In the genomic region with DNA sequence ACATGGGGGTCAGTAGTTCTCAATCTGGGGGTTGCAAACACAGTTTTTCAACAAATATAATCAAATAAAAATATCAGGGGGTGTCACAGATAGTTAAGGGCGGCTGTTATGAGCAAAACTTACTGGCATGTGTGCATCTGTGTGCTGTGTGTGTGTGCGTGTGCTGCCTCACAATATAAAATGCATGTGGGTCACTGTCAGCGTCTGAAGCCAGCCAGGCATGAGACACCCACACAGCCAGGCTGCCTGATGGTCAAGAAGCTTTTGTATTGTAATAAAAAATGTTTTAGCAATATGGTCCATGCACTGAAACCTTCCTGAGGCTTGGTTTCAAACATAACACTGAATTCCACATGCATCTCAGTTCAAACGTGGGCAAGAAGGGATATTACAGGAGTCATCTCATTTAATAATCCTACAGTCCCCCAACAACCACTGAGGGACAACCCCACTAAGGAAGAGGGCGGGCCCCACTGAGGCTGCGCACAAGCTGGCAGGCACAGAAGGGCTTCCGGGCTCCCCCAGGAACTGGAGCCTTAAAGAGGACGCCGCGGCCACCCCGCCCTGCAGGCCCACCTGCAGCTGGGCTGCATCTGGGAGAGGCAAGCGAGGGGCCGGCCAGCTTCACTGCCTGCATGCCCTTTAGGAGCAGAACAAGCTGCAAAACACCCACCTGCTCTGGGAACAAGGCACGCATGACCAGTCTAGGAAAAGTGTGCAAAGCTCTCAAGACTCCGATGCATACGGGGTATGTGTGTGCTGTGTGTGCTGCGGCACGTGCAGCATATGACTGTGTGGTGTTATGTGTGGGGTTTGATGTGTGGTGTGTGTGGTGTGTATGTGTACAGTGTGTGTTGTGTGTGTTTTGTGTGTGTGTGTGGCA, we compare ENCODE assay signal across 8 cellular contexts. TPM values are rescaled to one million over a fixed set of nuclear protein-coding genes. Genes with fewer than 3 reads are reported as not detected.
A peak's percentile ranks its signal among the peaks of the same experiment; 100 is the strongest.
DNase-seq lines count a peak whose midpoint lies in the region; ATAC-seq, FAIRE-seq and TF ChIP-seq lines count a peak whose summit lies in the region.

No MANE protein-coding gene starts in this region.

- WGBS in GM12878 (ENCODE audit: insufficient coverage, insufficient replicate concordance, low lambda C conversion rate, missing lambda C conversion rate) = 7% methylated on average over 18 of the region's 18 CpGs

- H3K4me3 ChIP-seq in Peyer's patch = peak overlapping the region; percentile 20 to 29 (median 28)
- peak overlapping the region; percentile 68 for H3K4me3 ChIP-seq in GM12878
- H3K4me3 ChIP-seq in MG63 = no peak overlapping the region

- peaks cover 85% of the 10 kb centered on the region for H3K79me2 ChIP-seq in GM12878 (ENCODE audit: control insufficient read depth, insufficient read depth, low read length)

- BruUV-seq in GM12878 (replicated peaks; lab: Mats Ljungman, UMichigan) = no TSS peak

- CTCF ChIA-PET in GM12878 (lab: Yijun Ruan, JAX) (interaction anchor here (1.2 to 2.5 kb wide), 5 partner anchors 14 to 65 kb away, joined by 3 to 17 read pairs (median 5); no protein-coding TSS in a partner anchor), HEK293T (lab: Yijun Ruan, JAX) (no interaction called here)

- H3K27ac ChIP-seq in Peyer's patch (peak overlapping the region in 3 of 4 donors; percentile 56 to 79 (median 62)), GM12878 (ENCODE audit: control insufficient read depth, insufficient read depth) (peak overlapping the region; percentile 26)

- H3K9me3 ChIP-seq in Peyer's patch (no peaks in the 10 kb centered on the region), GM12878 (replicated peaks; ENCODE audit: control insufficient read depth, insufficient read depth, low read length) (no peaks in the 10 kb centered on the region; the same call in 2 of the 3 replicates), MG63 (no peaks in the 10 kb centered on the region)

- TF ChIP-seq POLR2A in Peyer's patch (IDR thresholded peaks at IDR 0.05) (no peak), GM12878 (IDR thresholded peaks at IDR 0.05; ENCODE audit: low read depth, low read length) (no peak)

- peak; percentile 87 for DNase-seq in GM10266 (ENCODE audit: extremely low spot score)
- DNase-seq in Peyer's patch = peak in 2 of 3 donors; percentile 92 to 94
- no peak for DNase-seq in GM12878 (ENCODE audit: low read depth, low spot score)
- peak; percentile 62 for DNase-seq in stimulated activated CD4-positive, alpha-beta T cell treated with anti-CD3 and anti-CD28 coated beads, Interleukin-1b, Interleukin-23, amount 100 ng/mL, for 48 hours
- no peak for DNase-seq in MG63
- no peak for DNase-seq in HEK293T (ENCODE audit: extremely low spot score)
- DNase-seq in NCI-H1417 treated with DMSO at 0.1 percent for 48 hours (lab: John Stamatoyannopoulos, UW) = no peak

- H3K4me1 ChIP-seq in Peyer's patch = peaks cover 0 to 32% (median 28%) of the 10 kb centered on the region in 4 donors
- peaks cover 51% of the 10 kb centered on the region for H3K4me1 ChIP-seq in GM12878 (ENCODE audit: control insufficient read depth, insufficient read depth, low read length)

- H3K9ac ChIP-seq in GM12878 (ENCODE audit: control insufficient read depth, insufficient read depth, low read length) = peak overlapping the region; percentile 53

- POLR2A ChIA-PET in GM12878 (lab: Charles Lee) = interaction anchor here (0.5 to 4.0 kb wide), 8 partner anchors 9 to 148 kb away, joined by 3 to 16 read pairs (median 4); no protein-coding TSS in a partner anchor
- POLR2A ChIA-PET in HEK293T (lab: Yijun Ruan, JAX) = no interaction called here

- H3K4me2 ChIP-seq in GM12878 (ENCODE audit: control insufficient read depth, insufficient read depth) = peak overlapping the region; percentile 87

- peak overlapping the region; percentile 27; the same call in 1 of the 2 replicates for H2AFZ ChIP-seq in GM12878 (ENCODE audit: control insufficient read depth, low read depth, low read length)

- FAIRE-seq in GM12878 (lab: Jason Lieb, UNC) = no peak

- in situ Hi-C loops in GM12878 (cut with MboI) = no loop called here

- TF ChIP-seq CTCF in GM10266 (IDR thresholded peaks at IDR 0.05; ENCODE audit: control insufficient read depth, insufficient read depth, low read depth, missing control alignments) (no peak), Peyer's patch (IDR thresholded peaks at IDR 0.05) (no peak), GM12878 (IDR thresholded peaks at IDR 0.05 in 2 of 3, conservative IDR thresholded peaks at IDR 0.05 in 1 of 3; ENCODE audit: control insufficient read depth in 2 of 3, extremely low read depth in 1 of 3, insufficient read depth in 1 of 3, low read depth in 3 of 3, low read length in 3 of 3) (no peak)

- no peak for TF ChIP-seq RAD21 in GM12878 (IDR thresholded peaks at IDR 0.05; ENCODE audit: insufficient read depth, low read depth, low read length)

- intact Hi-C loops in GM12878 (cut with micrococcal nuclease; ENCODE audit: unreplicated experiment) = loop anchor here (2.0 kb wide), 1 partner anchor 17 kb away; no protein-coding TSS in a partner anchor

- no peak for TF ChIP-seq EP300 in GM12878 (IDR thresholded peaks at IDR 0.05; ENCODE audit: borderline replicate concordance in 1 of 2, control insufficient read depth in 1 of 2, low read depth in 2 of 2, low read length in 2 of 2)

- no peaks in the 10 kb centered on the region; the same call in 1 of the 2 replicates for H4K20me1 ChIP-seq in GM12878 (ENCODE audit: control insufficient read depth, insufficient read depth)

- H3K27me3 ChIP-seq in Peyer's patch (no peaks in the 10 kb centered on the region), GM12878 (replicated peaks in 1 of 2; ENCODE audit: control insufficient read depth in 2 of 2, insufficient read depth in 2 of 2, low read length in 1 of 2) (no peaks in the 10 kb centered on the region), MG63 (no peaks in the 10 kb centered on the region)

- SMC1A ChIA-PET in GM12878 (lab: Charles Lee; ENCODE audit: uncharacterized antibody, unreplicated experiment) = interaction anchor here (0.8 to 2.4 kb wide), 10 partner anchors 13 to 66 kb away, joined by 3 to 11 read pairs (median 4); no protein-coding TSS in a partner anchor

- RAD21 ChIA-PET in GM12878 (lab: Charles Lee; ENCODE audit: unreplicated experiment) = interaction anchor here (0.9 to 3.1 kb wide), 7 partner anchors 14 to 65 kb away, joined by 3 to 18 read pairs (median 4); no protein-coding TSS in a partner anchor

- ATAC-seq in GM21825 (IDR thresholded peaks at IDR 0.05; ENCODE audit: unreplicated experiment) (peak; percentile 72), GM12878 (peak; percentile 93)

- H3K36me3 ChIP-seq in Peyer's patch (no peaks in the 10 kb centered on the region), GM12878 (ENCODE audit: control insufficient read depth in 2 of 2, insufficient read depth in 2 of 2, low read length in 1 of 2) (peaks cover 6 to 12% of the 10 kb centered on the region in 2 experiments; a peak in 2 of 4 replicates), MG63 (no peaks in the 10 kb centered on the region)

TF ChIP-seq in GM12878, 131 proteins besides CTCF, POLR2A, EP300 and RAD21 (continues in another document):
- TF ChIP-seq RB1 (IDR thresholded peaks at IDR 0.05; ENCODE audit: borderline replicate concordance) (0 out of 2 replicates have a peak, but pooled peaks have one; percentile 38), LARP7 (IDR thresholded peaks at IDR 0.05) (0 out of 2 replicates have a peak, but pooled peaks have one; percentile 25), EGR1 (IDR thresholded peaks at IDR 0.05; ENCODE audit: borderline replicate concordance in 1 of 2, low read depth in 2 of 2, low read length in 2 of 2) (0 out of 3 replicates have a peak, but pooled peaks of 1 of the 2 experiments have one; percentile 35), POLR2AphosphoS2 (IDR thresholded peaks at IDR 0.05; ENCODE audit: low read depth, low read length) (0 out of 2 replicates have a peak, but pooled peaks have one; percentile 49), CREB1 (IDR thresholded peaks at IDR 0.05; ENCODE audit: low read depth) (peak; percentile 27; the same call in 1 of the 2 replicates)

TF ChIP-seq in HEK293T, 16 proteins besides CTCF, POLR2A, EP300 and RAD21 (continues in another document):
- TF ChIP-seq SP1 (IDR thresholded peaks at IDR 0.05) (no peak), ARNT (IDR thresholded peaks at IDR 0.05) (no peak), HDGF (IDR thresholded peaks at IDR 0.05; ENCODE audit: borderline replicate concordance) (no peak), FOXK2 (IDR thresholded peaks at IDR 0.05) (no peak), SUZ12 (IDR thresholded peaks at IDR 0.05) (no peak), FOXM1 (IDR thresholded peaks at IDR 0.05; ENCODE audit: borderline replicate concordance) (no peak), CTBP1 (IDR thresholded peaks at IDR 0.05; ENCODE audit: borderline replicate concordance) (no peak), NFRKB (IDR thresholded peaks at IDR 0.05) (no peak)
- TF ChIP-seq, protein P1, sequence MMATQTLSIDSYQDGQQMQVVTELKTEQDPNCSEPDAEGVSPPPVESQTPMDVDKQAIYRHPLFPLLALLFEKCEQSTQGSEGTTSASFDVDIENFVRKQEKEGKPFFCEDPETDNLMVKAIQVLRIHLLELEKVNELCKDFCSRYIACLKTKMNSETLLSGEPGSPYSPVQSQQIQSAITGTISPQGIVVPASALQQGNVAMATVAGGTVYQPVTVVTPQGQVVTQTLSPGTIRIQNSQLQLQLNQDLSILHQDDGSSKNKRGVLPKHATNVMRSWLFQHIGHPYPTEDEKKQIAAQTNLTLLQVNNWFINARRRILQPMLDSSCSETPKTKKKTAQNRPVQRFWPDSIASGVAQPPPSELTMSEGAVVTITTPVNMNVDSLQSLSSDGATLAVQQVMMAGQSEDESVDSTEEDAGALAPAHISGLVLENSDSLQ (IDR thresholded peaks at IDR 0.05) = no peak

RNA-seq across cellular contexts. Expression of gene SEMA4D, which starts 14.1 kb away (rescaled TPM):
- total RNA-seq in Peyer's patch = 100 to 1,000 TPM in 1 of 4 donors, 10 to 100 TPM in 3; 24.3 to 124 (median 30.0) TPM
- total RNA-seq in GM12878 (2013; cell fraction: nucleolus; rRNA removed) = 179 and 180 TPM in 2 replicates
- 42.2 and 49.8 TPM in 2 replicates for total RNA-seq in GM12878 (2014; rRNA removed)
- 34.9 and 40.6 TPM in 2 replicates for total RNA-seq in GM12878 (2014; rRNA removed; fragmentation: Illumina TruSeq; extraction: Trizol)
- 120 and 136 TPM in 2 replicates for total RNA-seq in GM12878 (2021)
- polyA plus RNA-seq in GM12878 (2011; ENCODE audit: low read depth) = 38.6 TPM
- 24.7 and 30.8 TPM in 2 replicates for polyA plus RNA-seq in GM12878 (2011; rRNA removed)
- polyA plus RNA-seq in GM12878 (2011; cell fraction: cytosol; rRNA removed) = 36.3 and 42.2 TPM in 2 replicates
- polyA plus RNA-seq in GM12878 (2011; cell fraction: nucleus; rRNA removed) = 273 and 286 TPM in 2 replicates
- 68.5 and 75.6 TPM in 2 replicates for polyA plus RNA-seq in GM12878 (2012)
- 31.9 and 57.1 TPM in 2 replicates for polyA plus RNA-seq in GM12878 (2014; fragmentation: Illumina TruSeq; extraction: Trizol)
- 10 to 100 TPM; 15.1 to 22.7 TPM for polyA plus RNA-seq in GM12878 (2014; fragmentation: Nextera tagmentation; extraction: Ambion mirVana)
- polyA plus RNA-seq in GM12878 (2014; rRNA removed) = 55.0 and 64.8 TPM in 2 replicates
- polyA plus RNA-seq in GM12878 (2016; fragmentation: Nextera tagmentation; extraction: Ambion mirVana) = 10 to 100 TPM; 35.1 to 44.1 TPM
- polyA minus RNA-seq in GM12878 (2011; rRNA and poly(A)+ RNA removed) = 35.0 and 57.4 TPM in 2 replicates
- polyA minus RNA-seq in GM12878 (2011; cell fraction: cytosol; rRNA and poly(A)+ RNA removed) = 40.2 and 46.0 TPM in 2 replicates
- 77.4 and 123 TPM in 2 replicates for polyA minus RNA-seq in GM12878 (2011; cell fraction: nucleus; rRNA and poly(A)+ RNA removed)
- total RNA-seq in MG63 (2014; rRNA removed; shearing (Covaris generic); ENCODE audit: low replicate concordance) = 0.23 and 0.86 TPM in 2 replicates

Comparison
In these comparisons a context has a peak if more than half of its experiments do, and no peak if none do; other contexts are left out.
1. DNase-seq: peak in GM10266 (single experiment), Peyer's patch (2 of 3) and stimulated activated CD4-positive, alpha-beta T cell treated with anti-CD3 and anti-CD28 coated beads, Interleukin-1b, Interleukin-23, amount 100 ng/mL, for 48 hours (single experiment); none in GM12878 (single experiment), MG63 (single experiment), HEK293T (single experiment) and NCI-H1417 treated with DMSO at 0.1 percent for 48 hours (single experiment).
2. RNA of gene SEMA4D, which starts 14.1 kb away (total RNA-seq): 34.9 to 180 TPM in GM12878 and 24.3 to 124 TPM in Peyer's patch; 0.23 to 0.86 TPM in MG63; every median in the first group is over 10 times any median in the second.